7 cellular contexts compared by ENCODE assay signal in genomic region chr16:22321340-22322001, GRCh38. TPM values are rescaled to one million over a fixed set of nuclear protein-coding genes. Genes with fewer than 3 reads are reported as not detected.
DNase-seq lines count a peak whose midpoint lies in the region; ATAC-seq and TF ChIP-seq lines count a peak whose summit lies in the region.

No MANE protein-coding gene starts in this region.

- WGBS in smooth muscle cell (ENCODE audit: low lambda C conversion rate): 61% methylated on average over 16 of the region's 16 CpGs

- H3K4me2 ChIP-seq in smooth muscle cell: no peak overlapping the region

- peaks cover 28% of the 10 kb centered on the region for H4K20me1 ChIP-seq in smooth muscle cell (ENCODE audit: low read depth)

- no peak overlapping the region for H2AFZ ChIP-seq in smooth muscle cell (ENCODE audit: low read depth)

- ATAC-seq in HG02642 (IDR thresholded peaks at IDR 0.05; ENCODE audit: poor library complexity, unreplicated experiment): no peak

- H3K79me2 ChIP-seq in smooth muscle cell (ENCODE audit: low read depth): no peaks in the 10 kb centered on the region

- H3K36me3 ChIP-seq in smooth muscle cell (ENCODE audit: low read depth): no peaks in the 10 kb centered on the region

- no peak overlapping the region for H3K4me3 ChIP-seq in astrocyte of the cerebellum (ENCODE audit: low read depth, low read length)
- no peak overlapping the region for H3K4me3 ChIP-seq in smooth muscle cell

- DNase-seq in NCI-H1694 treated with DMSO at 0.1 percent for 48 hours (lab: John Stamatoyannopoulos, UW) (peak; percentile 65), T-helper 9 cell (peak; percentile 62), astrocyte of the cerebellum (ENCODE audit: low read depth) (peak; percentile 49), hypothalamus (lab: John Stamatoyannopoulos, UW) (peak in 30 of 51 donors; percentile 7 to 66 (median 34)), smooth muscle cell (lab: John Stamatoyannopoulos, UW; ENCODE audit: unreplicated experiment) (no peak)

- H3F3A ChIP-seq in smooth muscle cell (ENCODE audit: low read depth): no peaks in the 10 kb centered on the region

- TF ChIP-seq CTCF in GM12874 (IDR thresholded peaks at IDR 0.05; ENCODE audit: insufficient read depth, low read depth, low read length): peak; percentile 78
- peak; percentile 86 for TF ChIP-seq CTCF in astrocyte of the cerebellum (IDR thresholded peaks at IDR 0.05; ENCODE audit: low read depth, low read length, missing control alignments)
- TF ChIP-seq CTCF in smooth muscle cell (IDR thresholded peaks at IDR 0.05; ENCODE audit: borderline replicate concordance, insufficient read depth, poor library complexity, severe bottlenecking): peak; percentile 97

- H3K27ac ChIP-seq in smooth muscle cell (ENCODE audit: low read depth): no peak overlapping the region

- no peaks in the 10 kb centered on the region for H3K27me3 ChIP-seq in smooth muscle cell (ENCODE audit: low read depth)

- no peak overlapping the region for H3K9ac ChIP-seq in smooth muscle cell (ENCODE audit: low read depth)

- no peaks in the 10 kb centered on the region for H3K9me3 ChIP-seq in smooth muscle cell (replicated peaks; ENCODE audit: low read depth)

- in situ Hi-C loops in astrocyte of the cerebellum (cut with HindIII; ENCODE audit: low sequenced_read_pairs): no loop called here

- H3K4me1 ChIP-seq in smooth muscle cell (ENCODE audit: low read depth): no peaks in the 10 kb centered on the region

RNA-seq across cellular contexts. Expression of gene POLR3E, which starts 24.3 kb away (rescaled TPM):
- total RNA-seq in smooth muscle cell: 29.1 and 31.2 TPM in 2 replicates
- polyA plus RNA-seq in smooth muscle cell: 13.9 and 21.2 TPM in 2 replicates

RNA-seq across cellular contexts. Expression of gene CDR2, which starts 52.9 kb away (rescaled TPM):
- 67.3 and 76.5 TPM in 2 replicates for total RNA-seq in smooth muscle cell
- polyA plus RNA-seq in smooth muscle cell: 47.4 and 52.5 TPM in 2 replicates
